ENCODE assay signal across 16 cellular contexts in the genomic region with DNA sequence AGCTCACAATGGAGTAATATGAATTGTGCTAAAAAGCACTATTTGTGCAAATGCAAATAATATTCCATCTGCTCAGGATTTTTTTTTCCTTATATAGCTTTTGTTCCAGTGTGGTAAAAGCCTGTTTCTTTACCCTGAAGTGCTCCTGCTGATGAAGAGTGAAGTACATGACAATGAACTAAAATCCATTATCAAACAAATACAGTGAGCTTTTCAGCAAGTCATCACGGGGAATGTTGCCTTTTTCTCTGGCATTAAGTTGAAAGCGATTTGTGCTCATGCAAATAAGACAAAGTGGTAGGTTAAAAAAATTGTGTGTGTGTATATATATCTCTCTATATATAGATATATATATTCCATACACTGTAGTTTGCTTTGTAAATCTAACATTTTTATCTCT. TPM values are rescaled to one million over a fixed set of nuclear protein-coding genes. Genes with fewer than 3 reads are reported as not detected.
DNase-seq lines count a peak whose midpoint lies in the region; ATAC-seq and TF ChIP-seq lines count a peak whose summit lies in the region.
"Had no signal": no experiment of that assay in that cellular context is flagged by ENCODE, and none has a peak within 500 bp of the region (broad histone marks: within the 10 kb centered on the region; RNA-seq: fewer than 3 reads in every experiment).

No MANE protein-coding gene starts in this region.

- no peak overlapping the region for H2BK5ac ChIP-seq in H9 (ENCODE audit: insufficient read length, low read length)

- no peak overlapping the region; a peak in 2 of 5 replicates for H3K4me3 Mint-ChIP-seq in H9
- no peak overlapping the region for H3K4me3 Mint-ChIP-seq in activated CD8-positive, alpha-beta T cell treated with anti-CD3 and anti-CD28 coated beads for 36 hours
- H3K4me3 Mint-ChIP-seq: CD8-positive, alpha-beta T cell had no signal

- no peak overlapping the region for H3K18ac ChIP-seq in H9 (ENCODE audit: insufficient read length, low read depth, low read length)

- H3K27me3 ChIP-seq in H9 (ENCODE audit: insufficient read depth, low read length) (no peaks in the 10 kb centered on the region), osteoblast (ENCODE audit: insufficient read depth, low read length) (no peaks in the 10 kb centered on the region)
- H3K27me3 ChIP-seq: BE2C had no signal

- no peak overlapping the region for H3K23ac ChIP-seq in H9 (ENCODE audit: insufficient read length, low read depth, low read length)

- H3K56ac ChIP-seq in H9 (ENCODE audit: insufficient read length, low read depth, low read length), result no peak overlapping the region

- H3K27ac ChIP-seq in H9 (ENCODE audit: insufficient read length, low read depth, low read length), result peak overlapping the region; percentile 81
- H3K27ac ChIP-seq in osteoblast (ENCODE audit: low read depth, low read length), result no peak overlapping the region
- H3K27ac ChIP-seq: RWPE1, SJCRH30 had no signal

- peaks cover 19 to 20% of the 10 kb centered on the region in 2 experiments for H3K9me3 Mint-ChIP-seq in H9
- H3K9me3 Mint-ChIP-seq in activated CD8-positive, alpha-beta T cell treated with anti-CD3 and anti-CD28 coated beads for 36 hours, result no peaks in the 10 kb centered on the region
- H3K9me3 Mint-ChIP-seq: CD8-positive, alpha-beta T cell had no signal

- no peak for ATAC-seq in activated CD8-positive, alpha-beta T cell treated with anti-CD3 and anti-CD28 coated beads for 36 hours
- ATAC-seq: CD8-positive, alpha-beta T cell had no signal

- H3K14ac ChIP-seq in H9 (ENCODE audit: insufficient read depth, low read length), result no peak overlapping the region

- H2AK5ac ChIP-seq in H9 (ENCODE audit: insufficient read length, low read length), result no peak overlapping the region

- intact Hi-C loops in activated CD8-positive, alpha-beta T cell treated with anti-CD3 and anti-CD28 coated beads for 36 hours (cut with micrococcal nuclease), result no loop called here

- H3K36me3 ChIP-seq in osteoblast (ENCODE audit: insufficient read depth, low read length), result no peaks in the 10 kb centered on the region
- H3K36me3 ChIP-seq: BE2C, SJCRH30 had no signal

- H3T11ph ChIP-seq in H9 (ENCODE audit: low read length), result no peak overlapping the region

- POLR2A ChIA-PET in activated CD8-positive, alpha-beta T cell treated with anti-CD3 and anti-CD28 coated beads for 36 hours (lab: Charles Lee), result no interaction called here

- H3K4me2 ChIP-seq in H9 (ENCODE audit: insufficient read depth, insufficient read length, low read length) (peak overlapping the region; percentile 6), osteoblast (ENCODE audit: insufficient read depth, low read length) (no peak overlapping the region)

- peaks cover 42 to 43% of the 10 kb centered on the region in 2 experiments for H3K4me1 Mint-ChIP-seq in H9
- no peaks in the 10 kb centered on the region for H3K4me1 Mint-ChIP-seq in activated CD8-positive, alpha-beta T cell treated with anti-CD3 and anti-CD28 coated beads for 36 hours (ENCODE audit: low read depth)

- peaks cover 12 to 19% (median 14%) of the 10 kb centered on the region in 3 experiments for H3K36me3 Mint-ChIP-seq in H9 (ENCODE audit: insufficient read depth in 1 of 3, low read depth in 3 of 3)
- H3K36me3 Mint-ChIP-seq in activated CD8-positive, alpha-beta T cell treated with anti-CD3 and anti-CD28 coated beads for 36 hours (ENCODE audit: low read depth), result no peaks in the 10 kb centered on the region
- H3K36me3 Mint-ChIP-seq: CD8-positive, alpha-beta T cell had no signal

- CTCF ChIA-PET in activated CD8-positive, alpha-beta T cell treated with anti-CD3 and anti-CD28 coated beads for 36 hours (lab: Charles Lee), result interaction anchor here (1.2 kb wide), 1 partner anchor 9 kb away, joined by 3 read pairs; no protein-coding TSS in a partner anchor

- H2BK20ac ChIP-seq in H9 (ENCODE audit: low read depth, low read length, poor library complexity, severe bottlenecking), result no peak overlapping the region

- no peaks in the 10 kb centered on the region for H3K79me2 ChIP-seq in H9 (ENCODE audit: insufficient read depth, low read length)
- no peaks in the 10 kb centered on the region for H3K79me2 ChIP-seq in osteoblast (ENCODE audit: insufficient read depth, low read length)

- no peak overlapping the region for H2BK12ac ChIP-seq in H9 (ENCODE audit: insufficient read length, low read depth, low read length)

- no peak overlapping the region for H3K4me3 ChIP-seq in osteoblast (ENCODE audit: insufficient read depth, low read length)
- H3K4me3 ChIP-seq: SJCRH30 had no signal

- no CpG with 5 or more reads among the region's 2 CpGs for WGBS in H9 (ENCODE audit: extremely low coverage, insufficient read length, low lambda C conversion rate)

- DNase-seq in H9, result no peak
- DNase-seq in NCI-H2081 (lab: John Stamatoyannopoulos, UW), result peak; percentile 76 to 81
- DNase-seq in NCI-H345 treated with DMSO at 0.1 percent for 48 hours (lab: John Stamatoyannopoulos, UW; ENCODE audit: unreplicated experiment), result peak; percentile 32
- DNase-seq in iPS-NIHi11 (ENCODE audit: low spot score), result peak; percentile 13
- DNase-seq in activated CD8-positive, alpha-beta T cell treated with anti-CD3 and anti-CD28 coated beads for 36 hours, result no peak
- no peak for DNase-seq in osteoblast (ENCODE audit: insufficient read length, low spot score, missing footprints)
- DNase-seq in AML-193 (lab: John Stamatoyannopoulos, UW), result no peak
- DNase-seq: ACHN; BE2C; CD8-positive, alpha-beta T cell; NCI-H1436; NCI-H2171 treated with DMSO at 0.1 percent for 48 hours; NCI-H524 treated with DMSO at 0.1 percent for 48 hours; NK-92 treated with Interleukin-12 subunit alpha and Interleukin-12 subunit beta, amount 100 ng/mL, for 24 hours; SJCRH30 had no signal

- H4K5ac ChIP-seq in H9 (ENCODE audit: insufficient read length, low read depth, low read length), result no peak overlapping the region

- peak overlapping the region; percentile 77 to 97 (median 93); a peak in 4 of 7 replicates for H3K27ac Mint-ChIP-seq in H9
- H3K27ac Mint-ChIP-seq in activated CD8-positive, alpha-beta T cell treated with anti-CD3 and anti-CD28 coated beads for 36 hours, result no peak overlapping the region
- H3K27ac Mint-ChIP-seq: CD8-positive, alpha-beta T cell had no signal

- no peak overlapping the region for H3K4ac ChIP-seq in H9 (ENCODE audit: low read depth, low read length)

- TF ChIP-seq CTCF in H9 (conservative IDR thresholded peaks at IDR 0.05), result no peak
- no peak for TF ChIP-seq CTCF in activated CD8-positive, alpha-beta T cell treated with anti-CD3 and anti-CD28 coated beads for 36 hours (IDR thresholded peaks at IDR 0.05)
- TF ChIP-seq CTCF in osteoblast (IDR thresholded peaks at IDR 0.05; ENCODE audit: extremely low read depth, low read depth, low read length), result no peak

- H2BK120ac ChIP-seq in H9 (ENCODE audit: low read depth, low read length, poor library complexity, severe bottlenecking), result no peak overlapping the region

- H3K27me3 Mint-ChIP-seq in H9 (ENCODE audit: low read depth), result no peaks in the 10 kb centered on the region
- peaks cover 14% of the 10 kb centered on the region for H3K27me3 Mint-ChIP-seq in activated CD8-positive, alpha-beta T cell treated with anti-CD3 and anti-CD28 coated beads for 36 hours

- no peak overlapping the region for H2BK15ac ChIP-seq in H9 (ENCODE audit: low read depth, low read length)

- H4K91ac ChIP-seq in H9 (ENCODE audit: insufficient read length, low read depth, low read length), result no peak overlapping the region

- H2AFZ ChIP-seq in H9 (ENCODE audit: low read length) (no peak overlapping the region), osteoblast (ENCODE audit: low read length) (no peak overlapping the region)

- no peaks in the 10 kb centered on the region for H3K23me2 ChIP-seq in H9 (ENCODE audit: insufficient read length, low read depth, low read length, poor library complexity, severe bottlenecking)

- H4K20me1 ChIP-seq in H9 (ENCODE audit: control insufficient read depth, insufficient read depth, insufficient read length), result no peaks in the 10 kb centered on the region
- no peaks in the 10 kb centered on the region for H4K20me1 ChIP-seq in osteoblast (ENCODE audit: insufficient read depth, low read length)

- no peak overlapping the region for H3K9ac ChIP-seq in H9 (ENCODE audit: extremely low read depth, insufficient read length, low read length)

- no peak overlapping the region for H4K8ac ChIP-seq in H9 (replicated peaks; ENCODE audit: insufficient read length, low read depth, low read length)

- H3K9me3 ChIP-seq in H9 (ENCODE audit: control insufficient read depth, low read depth, low read length) (peaks cover 10% of the 10 kb centered on the region), osteoblast (ENCODE audit: low read depth, low read length) (no peaks in the 10 kb centered on the region)
- H3K9me3 ChIP-seq: BE2C, SJCRH30 had no signal

- H3K4me1 ChIP-seq in H9 (ENCODE audit: insufficient read depth, low read length), result peaks cover 2% of the 10 kb centered on the region; the same call in 1 of the 2 replicates
- H3K4me1 ChIP-seq in osteoblast (ENCODE audit: insufficient read depth, low read length), result no peaks in the 10 kb centered on the region
- H3K4me1 ChIP-seq: BE2C, SJCRH30 had no signal

- H3K79me1 ChIP-seq in H9 (ENCODE audit: insufficient read depth, low read depth, low read length, poor library complexity, severe bottlenecking), result no peaks in the 10 kb centered on the region

RNA-seq across cellular contexts. Expression of gene CCDC39, which starts 28.6 kb away (rescaled TPM):
- 0.59 and 0.79 TPM in 2 replicates for total RNA-seq in H9 (2021)
- total RNA-seq in activated CD8-positive, alpha-beta T cell treated with anti-CD3 and anti-CD28 coated beads for 36 hours, result not detected
- not detected in 2 replicates for total RNA-seq in osteoblast
- total RNA-seq: CD8-positive, alpha-beta T cell; SJCRH30 had no signal

Comparison
In these comparisons a context has a peak if more than half of its experiments do, and no peak if none do; other contexts are left out.
1. DNase-seq: peak in NCI-H2081 (2 of 2), NCI-H345 treated with DMSO at 0.1 percent for 48 hours (single experiment) and iPS-NIHi11 (single experiment); none in H9 (single experiment), activated CD8-positive, alpha-beta T cell treated with anti-CD3 and anti-CD28 coated beads for 36 hours (single experiment), osteoblast (single experiment) and AML-193 (0 of 2).